ENCODE assay signal across 7 cellular contexts in the genomic region with DNA sequence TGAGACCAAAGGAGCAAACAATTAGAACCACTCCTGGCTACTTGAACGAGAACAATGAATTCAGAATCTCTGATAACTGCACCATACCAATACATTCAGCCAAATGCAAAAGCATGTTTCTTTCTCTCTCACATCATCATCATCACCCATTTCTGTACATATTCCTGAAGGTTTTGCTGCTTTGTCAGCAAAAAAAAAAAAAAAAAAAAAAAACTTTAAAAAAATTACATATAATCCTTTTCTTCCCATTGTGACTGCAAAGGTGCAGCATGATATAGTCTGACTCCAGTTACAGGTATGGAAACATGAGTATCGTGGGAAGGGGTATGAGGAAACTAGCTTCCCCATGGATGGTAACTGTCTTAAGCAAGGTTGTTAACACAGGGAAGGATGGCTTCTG.
"Had no signal": no experiment of that assay in that cellular context is flagged by ENCODE, and none has a peak within 500 bp of the region (broad histone marks: within the 10 kb centered on the region; RNA-seq: fewer than 3 reads in every experiment).

No MANE protein-coding gene starts in this region.

- H3K36me3 ChIP-seq: brain microvascular endothelial cell, SJCRH30 had no signal

- DNase-seq: activated CD4-positive, alpha-beta T cell treated with anti-CD3 and anti-CD28 coated beads for 1 hour; activated effector memory CD4-positive, alpha-beta T cell treated with anti-CD3 and anti-CD28 coated beads, Interleukin-2, amount 50 U/mL, for 16 hours; activated T-cell treated with anti-CD3 and anti-CD28 coated beads, Interleukin-2, amount 50 U/mL, for 1 hour; aorta had no signal

- H3K4me3 ChIP-seq: SJCRH30, SK-N-MC had no signal

- H3K4me1 ChIP-seq: SJCRH30 had no signal

- H3K27ac ChIP-seq: brain microvascular endothelial cell, SJCRH30, SK-N-MC had no signal

- H3K9me3 ChIP-seq: SJCRH30 had no signal

- H3K27me3 ChIP-seq: brain microvascular endothelial cell, SJCRH30 had no signal
